ENCODE assay signal across 27 cellular contexts in genomic region chr11:59898046-59898445, GRCh38. TPM values are rescaled to one million over a fixed set of nuclear protein-coding genes. Genes with fewer than 3 reads are reported as not detected.
DNase-seq lines count a peak whose midpoint lies in the region; ATAC-seq, FAIRE-seq and TF ChIP-seq lines count a peak whose summit lies in the region.
"Had no signal": no experiment of that assay in that cellular context is flagged by ENCODE, and none has a peak within 500 bp of the region (broad histone marks: within the 10 kb centered on the region; RNA-seq: fewer than 3 reads in every experiment).

No MANE protein-coding gene starts in this region.

- no peaks in the 10 kb centered on the region for H3K79me2 ChIP-seq in astrocyte (ENCODE audit: insufficient read depth, low read length)

- H3K4me1 Mint-ChIP-seq in astrocyte (ENCODE audit: low read depth, unreplicated experiment) = peaks cover 14% of the 10 kb centered on the region
- H3K4me1 Mint-ChIP-seq: CD8-positive, alpha-beta memory T cell had no signal

- H3K4me2 ChIP-seq in astrocyte (ENCODE audit: low read length) = no peak overlapping the region
- H3K4me2 ChIP-seq: A549; BLaER1 treated with 17β-estradiol and CSF1 and Interleukin-3, amounts not matched to agents 10 nM and 100 nM had no signal

- no peaks in the 10 kb centered on the region for H3K9me3 ChIP-seq in right cardiac atrium (ENCODE audit: control insufficient read depth, low read length)
- H3K9me3 ChIP-seq in heart right ventricle = no peaks in the 10 kb centered on the region
- H3K9me3 ChIP-seq in astrocyte (ENCODE audit: insufficient read depth, low read depth, low read length) = no peaks in the 10 kb centered on the region
- peaks cover 0 to 2% of the 10 kb centered on the region in 2 donors for H3K9me3 ChIP-seq in kidney (ENCODE audit: control insufficient read depth in 1 of 2, low read length in 2 of 2)
- H3K9me3 ChIP-seq: A549, BE2C had no signal

- peaks cover 3% of the 10 kb centered on the region for H3K9me3 Mint-ChIP-seq in astrocyte (ENCODE audit: unreplicated experiment)
- H3K9me3 Mint-ChIP-seq: CD4-positive, alpha-beta T cell; H9 had no signal

- H3K27me3 ChIP-seq in right cardiac atrium (ENCODE audit: control insufficient read depth, insufficient read depth) (no peaks in the 10 kb centered on the region), heart right ventricle (peaks cover 0 to 3% (median 0%) of the 10 kb centered on the region in 7 donors), astrocyte (ENCODE audit: insufficient read depth, low read length) (no peaks in the 10 kb centered on the region)
- H3K27me3 ChIP-seq: BE2C; BLaER1 treated with 17β-estradiol and CSF1 and Interleukin-3, amounts not matched to agents 10 nM and 100 nM had no signal

- DNase-seq in right cardiac atrium = peak in 2 of 3 donors; percentile 40 to 51
- no peak for DNase-seq in heart right ventricle
- no peak for DNase-seq in astrocyte (ENCODE audit: low read depth)
- peak; percentile 52 for DNase-seq in kidney
- no peak for DNase-seq in NCI-H446 (lab: John Stamatoyannopoulos, UW)
- DNase-seq in NCI-H146 treated with DMSO at 0.1 percent for 48 hours (lab: John Stamatoyannopoulos, UW; ENCODE audit: unreplicated experiment) = no peak
- DNase-seq: 8988T; ACHN; AML-193; BE2C; CD4-positive, alpha-beta T cell; CD8-positive, alpha-beta memory T cell; DMS 273 treated with DMSO at 0.1 percent for 48 hours; DMS79 treated with DMSO at 0.1 percent for 48 hours; GF-D8; H9 had no signal

- H2AFZ ChIP-seq in astrocyte (ENCODE audit: low read depth, low read length) = no peak overlapping the region

- H3K27me3 Mint-ChIP-seq in astrocyte (ENCODE audit: low read depth, unreplicated experiment) = no peaks in the 10 kb centered on the region

- H3K36me3 ChIP-seq in heart right ventricle = no peaks in the 10 kb centered on the region
- no peaks in the 10 kb centered on the region for H3K36me3 ChIP-seq in astrocyte (ENCODE audit: insufficient read depth, low read length)
- H3K36me3 ChIP-seq in kidney (ENCODE audit: control insufficient read depth in 1 of 2, insufficient read depth in 2 of 2, low read length in 2 of 2) = no peaks in the 10 kb centered on the region
- H3K36me3 ChIP-seq: BE2C had no signal

- H3K4me3 Mint-ChIP-seq in astrocyte (ENCODE audit: unreplicated experiment) = no peak overlapping the region
- H3K4me3 Mint-ChIP-seq: CD14-positive monocyte; CD4-positive, alpha-beta T cell; CD8-positive, alpha-beta memory T cell; H9 had no signal

- H3K9ac ChIP-seq in astrocyte (ENCODE audit: low read length) (no peak overlapping the region), kidney (ENCODE audit: low read length in 2 of 2) (no peak overlapping the region)
- H3K9ac ChIP-seq: BLaER1 treated with 17β-estradiol and CSF1 and Interleukin-3, amounts not matched to agents 10 nM and 100 nM had no signal

- H3K4me3 ChIP-seq in right cardiac atrium (ENCODE audit: low read length) (no peak overlapping the region), heart right ventricle (no peak overlapping the region), astrocyte (ENCODE audit: insufficient read depth, low read depth, low read length) (no peak overlapping the region), kidney (ENCODE audit: low read length in 2 of 2) (no peak overlapping the region)
- H3K4me3 ChIP-seq: A549; BLaER1 treated with 17β-estradiol and CSF1 and Interleukin-3, amounts not matched to agents 10 nM and 100 nM had no signal

- FAIRE-seq in astrocyte (lab: Jason Lieb, UNC) (no peak), kidney (lab: Jason Lieb, UNC) (no peak)
- FAIRE-seq: A549, D721Med, GM12891, GM18507 had no signal

- no peak for ATAC-seq in right cardiac atrium
- ATAC-seq in heart right ventricle = no peak
- ATAC-seq in GM18867 (IDR thresholded peaks at IDR 0.05; ENCODE audit: unreplicated experiment) = no peak
- ATAC-seq: A549, HCT116 had no signal

- no peaks in the 10 kb centered on the region for H3K4me1 ChIP-seq in right cardiac atrium (ENCODE audit: control insufficient read depth, insufficient read depth, low read length)
- peaks cover 0 to 13% (median 0%) of the 10 kb centered on the region in 9 donors for H3K4me1 ChIP-seq in heart right ventricle
- H3K4me1 ChIP-seq in astrocyte (ENCODE audit: insufficient read depth, low read length) = peaks cover 4% of the 10 kb centered on the region
- no peaks in the 10 kb centered on the region for H3K4me1 ChIP-seq in kidney (ENCODE audit: control insufficient read depth in 1 of 2, insufficient read depth in 1 of 2, low read depth in 1 of 2, low read length in 2 of 2)
- H3K4me1 ChIP-seq: A549, BE2C had no signal

- TF ChIP-seq CTCF in heart right ventricle (IDR thresholded peaks at IDR 0.05) (no peak), astrocyte (IDR thresholded peaks at IDR 0.05; ENCODE audit: insufficient read depth, low read depth, low read length) (no peak), kidney (IDR thresholded peaks at IDR 0.05; ENCODE audit: borderline replicate concordance, extremely low read depth, insufficient read depth) (no peak)

- intact Hi-C loops in right cardiac atrium (cut with DNase I) = no loop called here
- intact Hi-C loops in heart right ventricle (cut with DNase I) = loop anchor here in 1 of 10 donors (10.0 kb wide), 1 partner anchor 73 kb away; no protein-coding TSS in a partner anchor
- intact Hi-C loops in kidney (cut with DNase I) = no loop called here

- WGBS in right cardiac atrium = 95% methylated on average over 31 of the region's 31 CpGs
- 95 to 97% methylated on average over 31 of the region's 31 CpGs for WGBS in heart right ventricle, 2 donors

- H4K20me1 ChIP-seq in astrocyte (ENCODE audit: insufficient read depth, low read length) = no peaks in the 10 kb centered on the region
- H4K20me1 ChIP-seq: BLaER1 treated with 17β-estradiol and CSF1 and Interleukin-3, amounts not matched to agents 10 nM and 100 nM had no signal

- H3K36me3 Mint-ChIP-seq in astrocyte (ENCODE audit: low read depth, unreplicated experiment) = no peaks in the 10 kb centered on the region
- H3K36me3 Mint-ChIP-seq: CD8-positive, alpha-beta memory T cell had no signal

- H3K27ac ChIP-seq in right cardiac atrium (ENCODE audit: low read length) (no peak overlapping the region), heart right ventricle (no peak overlapping the region), astrocyte (ENCODE audit: low read depth, low read length) (no peak overlapping the region), kidney (ENCODE audit: low read depth in 2 of 2, low read length in 2 of 2) (no peak overlapping the region)
- H3K27ac ChIP-seq: A549; BLaER1 treated with 17β-estradiol and CSF1 and Interleukin-3, amounts not matched to agents 10 nM and 100 nM had no signal

- peak overlapping the region; percentile 47 for H3K27ac Mint-ChIP-seq in astrocyte (ENCODE audit: unreplicated experiment)
- H3K27ac Mint-ChIP-seq: CD14-positive monocyte; CD4-positive, alpha-beta T cell; CD8-positive, alpha-beta memory T cell had no signal

RNA-seq across cellular contexts. Expression of gene OOSP3, which starts 19.5 kb away (rescaled TPM):
- total RNA-seq in right cardiac atrium (not detected), heart right ventricle (not detected), astrocyte (not detected in 2 replicates), kidney (not detected)
- polyA plus RNA-seq in right cardiac atrium (not detected), heart right ventricle (not detected), kidney (ENCODE audit: insufficient read depth, low read depth, low replicate concordance) (not detected)
- total RNA-seq: CD4-positive, alpha-beta T cell; CD8-positive, alpha-beta memory T cell; Daoy; G401; H4; H9 had no signal
- polyA plus RNA-seq: A549; CD14-positive monocyte; CD8-positive, alpha-beta memory T cell had no signal

RNA-seq across cellular contexts. Expression of gene TCN1, which starts 31.8 kb away (rescaled TPM):
- total RNA-seq in right cardiac atrium (not detected), heart right ventricle (1 to 10 TPM in 1 of 10 donors, under 1 TPM in 1, not detected in 8; 0.18 to 1.2 TPM), astrocyte (0.45 TPM in 1 of 2 replicates, not detected in the other), kidney (1.8 TPM)
- polyA plus RNA-seq in right cardiac atrium (not detected), heart right ventricle (under 1 TPM in 1 of 2 donors, not detected in 1; 0.32 TPM), kidney (ENCODE audit: insufficient read depth, low read depth, low replicate concordance) (not detected)
- total RNA-seq: CD4-positive, alpha-beta T cell; CD8-positive, alpha-beta memory T cell; Daoy; G401; H4; H9 had no signal
- polyA plus RNA-seq: CD14-positive monocyte; CD8-positive, alpha-beta memory T cell had no signal

RNA-seq across cellular contexts. Expression of gene OOSP1, which starts 40.2 kb away (rescaled TPM):
- total RNA-seq in right cardiac atrium = not detected
- 0.16 TPM for polyA plus RNA-seq in right cardiac atrium
- total RNA-seq in heart right ventricle = not detected
- polyA plus RNA-seq in heart right ventricle = not detected
- not detected in 2 replicates for total RNA-seq in astrocyte
- total RNA-seq in kidney = not detected
- not detected for polyA plus RNA-seq in kidney (ENCODE audit: insufficient read depth, low read depth, low replicate concordance)
- total RNA-seq: CD4-positive, alpha-beta T cell; Daoy; G401; H4; H9 had no signal
- polyA plus RNA-seq: A549; CD14-positive monocyte; CD8-positive, alpha-beta memory T cell had no signal

RNA-seq across cellular contexts. Expression of gene CBLIF, which starts 52.7 kb away (rescaled TPM):
- not detected for total RNA-seq in right cardiac atrium
- polyA plus RNA-seq in right cardiac atrium = not detected
- total RNA-seq in heart right ventricle = not detected
- not detected for polyA plus RNA-seq in heart right ventricle
- not detected in 2 replicates for total RNA-seq in astrocyte
- total RNA-seq in kidney = not detected
- not detected for polyA plus RNA-seq in kidney (ENCODE audit: insufficient read depth, low read depth, low replicate concordance)
- total RNA-seq: CD4-positive, alpha-beta T cell; CD8-positive, alpha-beta memory T cell; Daoy; G401; H4; H9 had no signal
- polyA plus RNA-seq: A549; CD14-positive monocyte; CD8-positive, alpha-beta memory T cell had no signal

Comparison
In these comparisons a context has a peak if more than half of its experiments do, and no peak if none do; other contexts are left out.
1. DNase-seq: peak in right cardiac atrium (2 of 3) and kidney (single experiment); none in heart right ventricle (0 of 2), astrocyte (single experiment), NCI-H446 (0 of 2) and NCI-H146 treated with DMSO at 0.1 percent for 48 hours (single experiment).